Comparison of ENCODE assay signal across 15 cellular contexts in the genomic region with DNA sequence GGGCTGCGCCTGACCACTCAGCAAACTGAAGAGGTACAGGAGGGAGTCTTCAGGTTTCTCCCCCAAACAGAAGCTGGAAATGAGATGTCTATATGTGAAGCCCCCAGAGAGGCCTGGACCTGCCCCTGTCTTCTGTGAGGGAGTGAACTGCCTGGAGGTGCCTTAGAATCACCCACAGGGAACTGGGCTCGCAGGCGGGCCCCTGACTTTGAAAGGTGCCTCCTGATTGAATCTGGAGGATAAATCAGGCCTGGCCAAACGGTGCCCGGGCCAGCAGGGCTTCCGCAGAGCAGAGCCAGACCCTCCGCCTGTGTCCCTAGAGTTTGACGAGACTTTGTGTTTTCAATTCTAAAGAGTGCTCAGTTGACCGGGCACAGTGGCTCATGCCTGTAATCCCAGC. TPM values are rescaled to one million over a fixed set of nuclear protein-coding genes. Genes with fewer than 3 reads are reported as not detected.
A peak's percentile ranks its signal among the peaks of the same experiment; 100 is the strongest.
DNase-seq lines count a peak whose midpoint lies in the region; ATAC-seq, FAIRE-seq and TF ChIP-seq lines count a peak whose summit lies in the region.
"Had no signal": no experiment of that assay in that cellular context is flagged by ENCODE, and none has a peak within 500 bp of the region (broad histone marks: within the 10 kb centered on the region; RNA-seq: fewer than 3 reads in every experiment).

No MANE protein-coding gene starts in this region.

- TF ChIP-seq POLR2A in HepG2 (IDR thresholded peaks at IDR 0.05; ENCODE audit: insufficient read depth in 1 of 2, low read depth in 2 of 2, low read length in 2 of 2) (no peak), right lobe of liver (IDR thresholded peaks at IDR 0.05) (no peak)

- H4K20me1 ChIP-seq in HepG2 (ENCODE audit: insufficient read depth, low read length) = no peaks in the 10 kb centered on the region

- FAIRE-seq in HepG2 (lab: Jason Lieb, UNC) = no peak
- FAIRE-seq: D721Med, H1 had no signal

- peak overlapping the region; percentile 56 for H2AFZ ChIP-seq in HepG2 (ENCODE audit: low read length)

- peak; percentile 41 for DNase-seq in Right ventricle myocardium inferior (ENCODE audit: missing footprints)
- no peak for DNase-seq in cardiac septum (ENCODE audit: low spot score)
- no peak for DNase-seq in HepG2 (ENCODE audit: low spot score)
- DNase-seq in right lobe of liver = no peak
- DNase-seq in mesothelial cell of epicardium (ENCODE audit: low spot score in 2 of 2, unreplicated experiment in 2 of 2) = no peak
- no peak for DNase-seq in midbrain (lab: John Stamatoyannopoulos, UW)
- DNase-seq in activated T-cell treated with anti-CD3 and anti-CD28 coated beads, Interleukin-2, amount 50 U/mL, for 72 hours = no peak

- ATAC-seq in Right ventricle myocardium inferior = no peak
- ATAC-seq in HepG2 = no peak
- ATAC-seq in right lobe of liver = no peak
- no peak for ATAC-seq in activated T-cell treated with anti-CD3 and anti-CD28 coated beads, Interleukin-2, amount 50 U/mL, for 72 hours (replicated peaks in 1 of 2)

- H3K27ac Mint-ChIP-seq in mesothelial cell of epicardium = peak overlapping the region; percentile 64
- H3K27ac Mint-ChIP-seq in activated T-cell treated with anti-CD3 and anti-CD28 coated beads, Interleukin-2, amount 50 U/mL, for 72 hours = no peak overlapping the region
- H3K27ac Mint-ChIP-seq: CD4-positive, alpha-beta T cell; H9 had no signal

- no peak for TF ChIP-seq CTCF in HepG2 (CRISPR knock-in tag; IDR thresholded peaks at IDR 0.05)
- no peak for TF ChIP-seq CTCF in right lobe of liver (IDR thresholded peaks at IDR 0.05)
- no peak for TF ChIP-seq CTCF in mesothelial cell of epicardium (IDR thresholded peaks at IDR 0.05; ENCODE audit: unreplicated experiment)

- H3K9me3 ChIP-seq in HepG2 (ENCODE audit: low read length) = no peaks in the 10 kb centered on the region
- no peaks in the 10 kb centered on the region for H3K9me3 ChIP-seq in right lobe of liver
- H3K9me3 ChIP-seq: BE2C, Caco-2 had no signal

- H3K4me2 ChIP-seq in HepG2 (ENCODE audit: low read depth, low read length) = no peak overlapping the region

- TF ChIP-seq EP300 in HepG2 (IDR thresholded peaks at IDR 0.05; ENCODE audit: low read depth in 2 of 2, low read length in 2 of 2) (no peak), HepG2 (CRISPR knock-in tag; IDR thresholded peaks at IDR 0.05; ENCODE audit: borderline replicate concordance) (no peak)

- intact Hi-C loops in Right ventricle myocardium inferior (cut with DNase I) = no loop called here
- intact Hi-C loops in cardiac septum (cut with DNase I) = no loop called here
- intact Hi-C loops in HepG2 (cut with micrococcal nuclease; ENCODE audit: unreplicated experiment) = loop anchor here (1.0 kb wide), 1 partner anchor 19 kb away; the partner anchor contains the start of gene TSSC4
- intact Hi-C loops in right lobe of liver (cut with DNase I) = loop anchor here in 1 of 2 donors (5.0 kb wide), 1 partner anchor 112 kb away; no protein-coding TSS in a partner anchor

- in situ Hi-C loops in HepG2 (cut with HindIII; ENCODE audit: extremely low pct_ligation_motif_present, low pct_unique_long_range_greater_than_20kb) = loop anchor here (5.0 kb wide), 2 partner anchors 107 to 217 kb away; no protein-coding TSS in a partner anchor

- peaks cover 6 to 20% of the 10 kb centered on the region in 2 experiments; a peak in 4 of 5 replicates for H3K27me3 ChIP-seq in HepG2 (ENCODE audit: control insufficient read depth in 1 of 2, insufficient read depth in 2 of 2, low read length in 2 of 2)
- no peaks in the 10 kb centered on the region for H3K27me3 ChIP-seq in right lobe of liver
- H3K27me3 ChIP-seq: BE2C had no signal

- no peaks in the 10 kb centered on the region for H3K79me2 ChIP-seq in HepG2 (ENCODE audit: insufficient read depth, low read length)

- no peak overlapping the region for H3K4me3 ChIP-seq in HepG2 (replicated peaks in 1 of 3; ENCODE audit: insufficient read depth in 1 of 3, low read depth in 2 of 3, low read length in 3 of 3)
- H3K4me3 ChIP-seq in right lobe of liver = no peak overlapping the region

- H3K9me3 Mint-ChIP-seq in mesothelial cell of epicardium = no peaks in the 10 kb centered on the region
- no peaks in the 10 kb centered on the region for H3K9me3 Mint-ChIP-seq in activated T-cell treated with anti-CD3 and anti-CD28 coated beads, Interleukin-2, amount 50 U/mL, for 72 hours
- H3K9me3 Mint-ChIP-seq: CD4-positive, alpha-beta T cell; H9 had no signal

- BruUV-seq in HepG2 (replicated peaks; lab: Mats Ljungman, UMichigan) = no TSS peak

- no peak overlapping the region for H3K27ac ChIP-seq in HepG2 (ENCODE audit: extremely low read length, insufficient read depth, low read length)
- no peak overlapping the region for H3K27ac ChIP-seq in right lobe of liver
- H3K27ac ChIP-seq: C4-2B had no signal

- H3K4me1 Mint-ChIP-seq in mesothelial cell of epicardium = peaks cover 12% of the 10 kb centered on the region
- H3K4me1 Mint-ChIP-seq in activated T-cell treated with anti-CD3 and anti-CD28 coated beads, Interleukin-2, amount 50 U/mL, for 72 hours (ENCODE audit: low read depth) = no peaks in the 10 kb centered on the region
- H3K4me1 Mint-ChIP-seq: H9 had no signal

- H3K4me3 Mint-ChIP-seq in mesothelial cell of epicardium = no peak overlapping the region
- H3K4me3 Mint-ChIP-seq in activated T-cell treated with anti-CD3 and anti-CD28 coated beads, Interleukin-2, amount 50 U/mL, for 72 hours = no peak overlapping the region
- H3K4me3 Mint-ChIP-seq: CD4-positive, alpha-beta T cell; H9 had no signal

- H3K4me1 ChIP-seq in HepG2 (ENCODE audit: insufficient read depth, low read length) (peaks cover 16% of the 10 kb centered on the region; the same call in 1 of the 2 replicates), right lobe of liver (no peaks in the 10 kb centered on the region)
- H3K4me1 ChIP-seq: BE2C had no signal

- POLR2A ChIA-PET in HepG2 (lab: Yijun Ruan, JAX) = interaction anchor here (2.4 to 2.7 kb wide), 2 partner anchors 18 to 114 kb away, joined by 8 to 31 read pairs; partner anchors contain the start of gene TSSC4

- H3K27me3 Mint-ChIP-seq in mesothelial cell of epicardium (ENCODE audit: low read depth) = no peaks in the 10 kb centered on the region
- no peaks in the 10 kb centered on the region for H3K27me3 Mint-ChIP-seq in activated T-cell treated with anti-CD3 and anti-CD28 coated beads, Interleukin-2, amount 50 U/mL, for 72 hours (ENCODE audit: low read depth)
- H3K27me3 Mint-ChIP-seq: CD4-positive, alpha-beta T cell had no signal

- no peak overlapping the region for H3K9ac ChIP-seq in HepG2 (ENCODE audit: insufficient read depth, low read depth, low read length)

- no peaks in the 10 kb centered on the region for H3K36me3 Mint-ChIP-seq in mesothelial cell of epicardium
- no peaks in the 10 kb centered on the region for H3K36me3 Mint-ChIP-seq in activated T-cell treated with anti-CD3 and anti-CD28 coated beads, Interleukin-2, amount 50 U/mL, for 72 hours (ENCODE audit: insufficient read depth in 2 of 2)

- CTCF ChIA-PET in HepG2 (lab: Yijun Ruan, JAX; ENCODE audit: low intra/inter-chr PET ratio, low total read pairs) = interaction anchor here (0.8 to 3.6 kb wide), 5 partner anchors 18 to 253 kb away, joined by 4 to 87 read pairs (median 5); partner anchors contain the start of gene TSSC4

- TF ChIP-seq RAD21 in HepG2 (CRISPR knock-in tag; IDR thresholded peaks at IDR 0.05) = no peak

- WGBS in HepG2 (ENCODE audit: low lambda C conversion rate) = 76% methylated on average over 3 of the region's 9 CpGs
- 6% methylated on average over 2 of the region's 9 CpGs for WGBS in right lobe of liver (ENCODE audit: insufficient coverage, low coverage, low lambda C conversion rate, missing lambda C conversion rate)

- H3K36me3 ChIP-seq in HepG2 (replicated peaks in 1 of 2; ENCODE audit: control insufficient read depth in 1 of 2, insufficient read depth in 2 of 2, low read length in 2 of 2) = no peaks in the 10 kb centered on the region
- H3K36me3 ChIP-seq in right lobe of liver = no peaks in the 10 kb centered on the region
- H3K36me3 ChIP-seq: BE2C had no signal

RNA-seq across cellular contexts. Expression of gene TSSC4, which starts 18.4 kb away (rescaled TPM):
- 31.4 TPM for total RNA-seq in Right ventricle myocardium inferior
- total RNA-seq in cardiac septum = 36.2 TPM
- 51.5 and 58.6 TPM in 2 replicates for total RNA-seq in HepG2 (2016; rRNA removed; fragmentation: Illumina TruSeq; extraction: Trizol)
- total RNA-seq in HepG2 (2016; cell fraction: cytosol; rRNA removed; fragmentation: Illumina TruSeq; extraction: Trizol; ENCODE audit: low read depth) = 48.9 and 55.7 TPM in 2 replicates
- 51.6 and 61.0 TPM in 2 replicates for total RNA-seq in HepG2 (2016; cell fraction: insoluble cytoplasmic fraction; rRNA removed; fragmentation: Illumina TruSeq; extraction: Trizol)
- total RNA-seq in HepG2 (2016; cell fraction: membrane; rRNA removed; fragmentation: Illumina TruSeq; extraction: Trizol) = 52.4 and 71.0 TPM in 2 replicates
- 29.5 and 34.5 TPM in 2 replicates for total RNA-seq in HepG2 (2016; cell fraction: nucleus; rRNA removed; fragmentation: Illumina TruSeq; extraction: Trizol)
- 16.2 and 20.5 TPM in 2 replicates for polyA plus RNA-seq in HepG2 (2011; rRNA removed)
- 13.8 and 24.4 TPM in 2 replicates for polyA plus RNA-seq in HepG2 (2011; cell fraction: cytosol; rRNA removed)
- 33.5 and 35.1 TPM in 2 replicates for polyA plus RNA-seq in HepG2 (2011; cell fraction: nucleus; rRNA removed)
- 17.3 and 21.8 TPM in 2 replicates for polyA plus RNA-seq in HepG2 (2012)
- 29.9 and 32.8 TPM in 2 replicates for polyA plus RNA-seq in HepG2 (2016; cell fraction: cytosol; fragmentation: Illumina TruSeq; extraction: Trizol; ENCODE audit: low read depth)
- polyA plus RNA-seq in HepG2 (2016; cell fraction: insoluble cytoplasmic fraction; fragmentation: Illumina TruSeq; extraction: Trizol; ENCODE audit: low read depth) = 34.6 and 35.0 TPM in 2 replicates
- 34.0 and 36.0 TPM in 2 replicates for polyA plus RNA-seq in HepG2 (2016; cell fraction: membrane; fragmentation: Illumina TruSeq; extraction: Trizol; ENCODE audit: low read depth)
- polyA plus RNA-seq in HepG2 (2016; cell fraction: nucleus; fragmentation: Illumina TruSeq; extraction: Trizol; ENCODE audit: insufficient read depth, low read depth) = 42.1 and 44.0 TPM in 2 replicates
- polyA minus RNA-seq in HepG2 (2011; rRNA and poly(A)+ RNA removed; ENCODE audit: low replicate concordance) = 19.1 and 32.1 TPM in 2 replicates
- 12.8 and 15.7 TPM in 2 replicates for polyA minus RNA-seq in HepG2 (2011; cell fraction: cytosol; rRNA and poly(A)+ RNA removed)
- polyA minus RNA-seq in HepG2 (2011; cell fraction: nucleus; rRNA and poly(A)+ RNA removed) = 26.6 and 27.8 TPM in 2 replicates
- total RNA-seq in right lobe of liver = 10 to 100 TPM; 17.6 to 27.0 (median 19.5) TPM
- total RNA-seq in mesothelial cell of epicardium = 79.3 to 84.7 TPM (median 82.2 TPM) in 3 replicates
- total RNA-seq in activated T-cell treated with anti-CD3 and anti-CD28 coated beads, Interleukin-2, amount 50 U/mL, for 72 hours = 10 to 100 TPM; 50.6 to 52.2 TPM

RNA-seq across cellular contexts. Expression of gene TRPM5, which starts 25.4 kb away (rescaled TPM):
- total RNA-seq in Right ventricle myocardium inferior (not detected), cardiac septum (not detected), HepG2 (2016; rRNA removed; fragmentation: Illumina TruSeq; extraction: Trizol) (not detected in 2 replicates), right lobe of liver (not detected), mesothelial cell of epicardium (6.9 to 7.7 TPM (median 7.2 TPM) in 3 replicates)
- total RNA-seq in HepG2 (2016; cell fraction: cytosol; rRNA removed; fragmentation: Illumina TruSeq; extraction: Trizol; ENCODE audit: low read depth) = not detected in 2 replicates
- not detected in 2 replicates for total RNA-seq in HepG2 (2016; cell fraction: insoluble cytoplasmic fraction; rRNA removed; fragmentation: Illumina TruSeq; extraction: Trizol)
- total RNA-seq in HepG2 (2016; cell fraction: membrane; rRNA removed; fragmentation: Illumina TruSeq; extraction: Trizol) = not detected in 2 replicates
- total RNA-seq in HepG2 (2016; cell fraction: nucleus; rRNA removed; fragmentation: Illumina TruSeq; extraction: Trizol) = not detected in 2 replicates
- 0.05 and 0.12 TPM in 2 replicates for polyA plus RNA-seq in HepG2 (2011; rRNA removed)
- 0.01 and 0.05 TPM in 2 replicates for polyA plus RNA-seq in HepG2 (2011; cell fraction: cytosol; rRNA removed)
- 0.69 and 1.1 TPM in 2 replicates for polyA plus RNA-seq in HepG2 (2011; cell fraction: nucleus; rRNA removed)
- polyA plus RNA-seq in HepG2 (2012) = 0.08 and 0.16 TPM in 2 replicates
- not detected in 2 replicates for polyA plus RNA-seq in HepG2 (2016; cell fraction: cytosol; fragmentation: Illumina TruSeq; extraction: Trizol; ENCODE audit: low read depth)
- not detected in 2 replicates for polyA plus RNA-seq in HepG2 (2016; cell fraction: insoluble cytoplasmic fraction; fragmentation: Illumina TruSeq; extraction: Trizol; ENCODE audit: low read depth)
- polyA plus RNA-seq in HepG2 (2016; cell fraction: membrane; fragmentation: Illumina TruSeq; extraction: Trizol; ENCODE audit: low read depth) = not detected in 2 replicates
- not detected in 2 replicates for polyA plus RNA-seq in HepG2 (2016; cell fraction: nucleus; fragmentation: Illumina TruSeq; extraction: Trizol; ENCODE audit: insufficient read depth, low read depth)
- polyA minus RNA-seq in HepG2 (2011; rRNA and poly(A)+ RNA removed; ENCODE audit: low replicate concordance) = 0.05 and 0.06 TPM in 2 replicates
- not detected in 2 replicates for polyA minus RNA-seq in HepG2 (2011; cell fraction: cytosol; rRNA and poly(A)+ RNA removed)
- 0.13 and 0.25 TPM in 2 replicates for polyA minus RNA-seq in HepG2 (2011; cell fraction: nucleus; rRNA and poly(A)+ RNA removed)
- total RNA-seq in activated T-cell treated with anti-CD3 and anti-CD28 coated beads, Interleukin-2, amount 50 U/mL, for 72 hours = under 1 TPM in 1 of 2 donors, not detected in 1; 0.07 TPM
- total RNA-seq: A172, Caco-2, H1 had no signal

RNA-seq across cellular contexts. Expression of gene KCNQ1, which starts 25.8 kb away (rescaled TPM):
- 40.0 TPM for total RNA-seq in Right ventricle myocardium inferior
- 43.0 TPM for total RNA-seq in cardiac septum
- 0.02 TPM in 1 of 2 replicates, not detected in the other for total RNA-seq in HepG2 (2016; rRNA removed; fragmentation: Illumina TruSeq; extraction: Trizol)
- not detected in 2 replicates for total RNA-seq in HepG2 (2016; cell fraction: cytosol; rRNA removed; fragmentation: Illumina TruSeq; extraction: Trizol; ENCODE audit: low read depth)
- total RNA-seq in HepG2 (2016; cell fraction: insoluble cytoplasmic fraction; rRNA removed; fragmentation: Illumina TruSeq; extraction: Trizol) = not detected in 2 replicates
- not detected in 2 replicates for total RNA-seq in HepG2 (2016; cell fraction: membrane; rRNA removed; fragmentation: Illumina TruSeq; extraction: Trizol)
- not detected in 2 replicates for total RNA-seq in HepG2 (2016; cell fraction: nucleus; rRNA removed; fragmentation: Illumina TruSeq; extraction: Trizol)
- polyA plus RNA-seq in HepG2 (2011; rRNA removed) = 0.08 and 0.13 TPM in 2 replicates
- polyA plus RNA-seq in HepG2 (2011; cell fraction: cytosol; rRNA removed) = 0.01 TPM in 1 of 2 replicates, not detected in the other
- 0.09 TPM in 1 of 2 replicates, not detected in the other for polyA plus RNA-seq in HepG2 (2011; cell fraction: nucleus; rRNA removed)
- not detected in 2 replicates for polyA plus RNA-seq in HepG2 (2012)
- not detected in 2 replicates for polyA plus RNA-seq in HepG2 (2016; cell fraction: cytosol; fragmentation: Illumina TruSeq; extraction: Trizol; ENCODE audit: low read depth)
- polyA plus RNA-seq in HepG2 (2016; cell fraction: insoluble cytoplasmic fraction; fragmentation: Illumina TruSeq; extraction: Trizol; ENCODE audit: low read depth) = not detected in 2 replicates
- polyA plus RNA-seq in HepG2 (2016; cell fraction: membrane; fragmentation: Illumina TruSeq; extraction: Trizol; ENCODE audit: low read depth) = not detected in 2 replicates
- not detected in 2 replicates for polyA plus RNA-seq in HepG2 (2016; cell fraction: nucleus; fragmentation: Illumina TruSeq; extraction: Trizol; ENCODE audit: insufficient read depth, low read depth)
- polyA minus RNA-seq in HepG2 (2011; rRNA and poly(A)+ RNA removed; ENCODE audit: low replicate concordance) = 0.06 and 1.8 TPM in 2 replicates
- not detected in 2 replicates for polyA minus RNA-seq in HepG2 (2011; cell fraction: cytosol; rRNA and poly(A)+ RNA removed)
- 0.26 TPM in 1 of 2 replicates, not detected in the other for polyA minus RNA-seq in HepG2 (2011; cell fraction: nucleus; rRNA and poly(A)+ RNA removed)
- total RNA-seq in right lobe of liver = 1 to 10 TPM in 4 of 6 experiments, under 1 TPM in 2; 0.61 to 2.4 (median 1.8) TPM
- 6.9 to 8.5 TPM (median 8.4 TPM) in 3 replicates for total RNA-seq in mesothelial cell of epicardium
- 10 to 100 TPM; 11.4 TPM for total RNA-seq in activated T-cell treated with anti-CD3 and anti-CD28 coated beads, Interleukin-2, amount 50 U/mL, for 72 hours

RNA-seq across cellular contexts. Expression of gene CD81, which starts 41.9 kb away (rescaled TPM):
- total RNA-seq in Right ventricle myocardium inferior (531 TPM), cardiac septum (663 TPM), HepG2 (2016; rRNA removed; fragmentation: Illumina TruSeq; extraction: Trizol) (not detected in 2 replicates), right lobe of liver (100 to 1,000 TPM; 433 to 721 (median 528) TPM), mesothelial cell of epicardium (409 to 415 TPM (median 410 TPM) in 3 replicates)
- not detected in 2 replicates for total RNA-seq in HepG2 (2016; cell fraction: cytosol; rRNA removed; fragmentation: Illumina TruSeq; extraction: Trizol; ENCODE audit: low read depth)
- total RNA-seq in HepG2 (2016; cell fraction: insoluble cytoplasmic fraction; rRNA removed; fragmentation: Illumina TruSeq; extraction: Trizol) = not detected in 2 replicates
- not detected in 2 replicates for total RNA-seq in HepG2 (2016; cell fraction: membrane; rRNA removed; fragmentation: Illumina TruSeq; extraction: Trizol)
- not detected in 2 replicates for total RNA-seq in HepG2 (2016; cell fraction: nucleus; rRNA removed; fragmentation: Illumina TruSeq; extraction: Trizol)
- polyA plus RNA-seq in HepG2 (2011; rRNA removed) = not detected in 2 replicates
- polyA plus RNA-seq in HepG2 (2011; cell fraction: cytosol; rRNA removed) = 0.05 TPM in 2 replicates
- 0.26 TPM in 1 of 2 replicates, not detected in the other for polyA plus RNA-seq in HepG2 (2011; cell fraction: nucleus; rRNA removed)
- polyA plus RNA-seq in HepG2 (2012) = not detected in 2 replicates
- polyA plus RNA-seq in HepG2 (2016; cell fraction: cytosol; fragmentation: Illumina TruSeq; extraction: Trizol; ENCODE audit: low read depth) = not detected in 2 replicates
- not detected in 2 replicates for polyA plus RNA-seq in HepG2 (2016; cell fraction: insoluble cytoplasmic fraction; fragmentation: Illumina TruSeq; extraction: Trizol; ENCODE audit: low read depth)
- polyA plus RNA-seq in HepG2 (2016; cell fraction: membrane; fragmentation: Illumina TruSeq; extraction: Trizol; ENCODE audit: low read depth) = not detected in 2 replicates
- polyA plus RNA-seq in HepG2 (2016; cell fraction: nucleus; fragmentation: Illumina TruSeq; extraction: Trizol; ENCODE audit: insufficient read depth, low read depth) = not detected in 2 replicates
- 0.72 and 103 TPM in 2 replicates for polyA minus RNA-seq in HepG2 (2011; rRNA and poly(A)+ RNA removed; ENCODE audit: low replicate concordance)
- polyA minus RNA-seq in HepG2 (2011; cell fraction: cytosol; rRNA and poly(A)+ RNA removed) = 0.70 TPM in 1 of 2 replicates, not detected in the other
- polyA minus RNA-seq in HepG2 (2011; cell fraction: nucleus; rRNA and poly(A)+ RNA removed) = 0.52 TPM in 1 of 2 replicates, not detected in the other
- 100 to 1,000 TPM; 116 to 122 TPM for total RNA-seq in activated T-cell treated with anti-CD3 and anti-CD28 coated beads, Interleukin-2, amount 50 U/mL, for 72 hours
